Comparison of ENCODE assay signal across 8 cellular contexts in genomic region chr12:31589582-31589895, GRCh38. TPM values are rescaled to one million over a fixed set of nuclear protein-coding genes. Genes with fewer than 3 reads are reported as not detected.
DNase-seq lines count a peak whose midpoint lies in the region; ATAC-seq, FAIRE-seq and TF ChIP-seq lines count a peak whose summit lies in the region.

No MANE protein-coding gene starts in this region.

- peak; percentile 68 for DNase-seq in GM10266 (ENCODE audit: extremely low spot score)
- peak; percentile 51 for DNase-seq in amniotic epithelial cell (ENCODE audit: low read depth)
- no peak for DNase-seq in kidney
- DNase-seq in GOT3 (lab: John Stamatoyannopoulos, UW) = no peak
- DNase-seq in NCI-H1048 (lab: John Stamatoyannopoulos, UW) = no peak

- peak; percentile 39 for ATAC-seq in HG02885 (IDR thresholded peaks at IDR 0.05; ENCODE audit: poor library complexity, unreplicated experiment)
- no peak for ATAC-seq in HG03045 (IDR thresholded peaks at IDR 0.05; ENCODE audit: unreplicated experiment)

- no peak for TF ChIP-seq CTCF in GM10266 (IDR thresholded peaks at IDR 0.05; ENCODE audit: control insufficient read depth, insufficient read depth, low read depth, missing control alignments)
- TF ChIP-seq CTCF in kidney (IDR thresholded peaks at IDR 0.05; ENCODE audit: borderline replicate concordance, extremely low read depth, insufficient read depth) = no peak

- H3K4me3 ChIP-seq in kidney (ENCODE audit: low read length in 2 of 2) (peak overlapping the region; percentile 90 to 91), subcutaneous abdominal adipose tissue (ENCODE audit: low read depth in 1 of 5, low read length in 5 of 5) (peak overlapping the region; percentile 71 to 94 (median 82))

- H3K27ac ChIP-seq in kidney (ENCODE audit: low read depth in 2 of 2, low read length in 2 of 2) = peak overlapping the region; percentile 96 to 98
- H3K27ac ChIP-seq in subcutaneous abdominal adipose tissue (ENCODE audit: low read depth, low read length) = peak overlapping the region; percentile 98

- intact Hi-C loops in kidney (cut with DNase I) = no loop called here

- H3K9ac ChIP-seq in kidney (ENCODE audit: low read length in 2 of 2) = peak overlapping the region; percentile 86 to 94
- peak overlapping the region; percentile 73 to 92 (median 90) for H3K9ac ChIP-seq in subcutaneous abdominal adipose tissue (ENCODE audit: low read length in 5 of 5)

- no peaks in the 10 kb centered on the region for H3K27me3 ChIP-seq in subcutaneous abdominal adipose tissue (ENCODE audit: control insufficient read depth in 5 of 5, insufficient read depth in 4 of 5, low read length in 5 of 5)

- no peaks in the 10 kb centered on the region for H3K36me3 ChIP-seq in kidney (ENCODE audit: control insufficient read depth in 1 of 2, insufficient read depth in 2 of 2, low read length in 2 of 2)
- H3K36me3 ChIP-seq in subcutaneous abdominal adipose tissue (ENCODE audit: control insufficient read depth in 5 of 5, insufficient read depth in 5 of 5, low read length in 5 of 5) = no peaks in the 10 kb centered on the region

- H3K9me3 ChIP-seq in kidney (ENCODE audit: control insufficient read depth in 1 of 2, low read length in 2 of 2) = no peaks in the 10 kb centered on the region
- no peaks in the 10 kb centered on the region for H3K9me3 ChIP-seq in subcutaneous abdominal adipose tissue (ENCODE audit: control insufficient read depth in 5 of 5, low read length in 5 of 5)

- FAIRE-seq in kidney (lab: Jason Lieb, UNC) = no peak

- H3K4me1 ChIP-seq in kidney (ENCODE audit: control insufficient read depth in 1 of 2, insufficient read depth in 1 of 2, low read depth in 1 of 2, low read length in 2 of 2) (peaks cover 0 to 11% of the 10 kb centered on the region in 2 donors), subcutaneous abdominal adipose tissue (ENCODE audit: control insufficient read depth in 5 of 5, insufficient read depth in 5 of 5, low read length in 5 of 5) (peaks cover 0 to 28% (median 19%) of the 10 kb centered on the region in 5 donors)

RNA-seq across cellular contexts. Expression of gene DENND5B, which starts 1.4 kb away (rescaled TPM):
- total RNA-seq in kidney = 14.1 TPM
- polyA plus RNA-seq in kidney (ENCODE audit: insufficient read depth, low read depth, low replicate concordance) = 2.9 TPM

Comparison
In these comparisons a context has a peak if more than half of its experiments do, and no peak if none do; other contexts are left out.
1. DNase-seq: peak in GM10266 (single experiment) and amniotic epithelial cell (single experiment); none in kidney (single experiment), GOT3 (single experiment) and NCI-H1048 (single experiment).